ENCODE assay signal across 17 cellular contexts in the genomic region with DNA sequence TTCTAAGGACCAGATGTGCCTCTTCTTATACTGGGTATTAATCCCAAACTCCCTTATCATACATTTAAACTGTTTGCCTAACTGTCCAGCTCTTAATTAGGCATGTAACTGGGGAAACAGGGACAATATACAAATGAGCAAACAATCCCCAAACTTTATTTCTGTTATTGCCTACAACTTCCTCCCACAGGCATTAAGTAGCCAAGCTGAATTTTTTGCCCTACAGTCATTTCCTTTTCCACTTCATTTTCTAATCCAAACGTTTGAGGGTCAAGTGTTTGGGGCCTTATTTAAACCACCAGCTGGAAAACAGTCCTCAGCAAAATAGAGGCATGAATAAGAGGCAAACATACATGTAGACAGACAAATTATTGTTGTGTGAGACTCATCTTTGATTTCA.
DNase-seq lines count a peak whose midpoint lies in the region; ATAC-seq and TF ChIP-seq lines count a peak whose summit lies in the region.
"Had no signal": no experiment of that assay in that cellular context is flagged by ENCODE, and none has a peak within 500 bp of the region (broad histone marks: within the 10 kb centered on the region; RNA-seq: fewer than 3 reads in every experiment).

No MANE protein-coding gene starts in this region.

- intact Hi-C loops in left ventricle myocardium inferior (cut with micrococcal nuclease), result no loop called here
- intact Hi-C loops in left ventricle myocardium superior (cut with micrococcal nuclease), result no loop called here
- intact Hi-C loops in sigmoid colon (cut with DNase I), result no loop called here

- TF ChIP-seq POLR2A in sigmoid colon (IDR thresholded peaks at IDR 0.05), result no peak

- H3K4me3 ChIP-seq in left ventricle myocardium inferior (no peak overlapping the region), adipocyte (ENCODE audit: low read length) (no peak overlapping the region), sigmoid colon (no peak overlapping the region), BE2C (ENCODE audit: low read depth, low read length) (no peak overlapping the region)
- H3K4me3 ChIP-seq: neural progenitor cell, PC-9 had no signal

- H3K27ac ChIP-seq in left ventricle myocardium inferior (replicated peaks) (peak overlapping the region; percentile 1), sigmoid colon (peak overlapping the region in 1 of 4 donors; percentile 14)
- H3K27ac ChIP-seq: neural progenitor cell, PC-9 had no signal

- no peak overlapping the region for H3K9ac ChIP-seq in adipocyte (ENCODE audit: low read length)
- H3K9ac ChIP-seq: neural progenitor cell had no signal

- H3K9me3 ChIP-seq in left ventricle myocardium inferior (replicated peaks), result no peaks in the 10 kb centered on the region
- H3K9me3 ChIP-seq in adipocyte (ENCODE audit: control insufficient read depth, low read length), result no peaks in the 10 kb centered on the region
- no peaks in the 10 kb centered on the region for H3K9me3 ChIP-seq in sigmoid colon
- no peaks in the 10 kb centered on the region for H3K9me3 ChIP-seq in BE2C

- peaks cover 16% of the 10 kb centered on the region for H3K27me3 ChIP-seq in left ventricle myocardium inferior (ENCODE audit: low read depth)
- H3K27me3 ChIP-seq in adipocyte (replicated peaks; ENCODE audit: control insufficient read depth, insufficient read depth, low read length), result peaks cover 12% of the 10 kb centered on the region
- peaks cover 0 to 3% (median 0%) of the 10 kb centered on the region in 3 donors for H3K27me3 ChIP-seq in sigmoid colon
- peaks cover 6% of the 10 kb centered on the region; the same call in 1 of the 2 replicates for H3K27me3 ChIP-seq in BE2C
- H3K27me3 ChIP-seq: neural progenitor cell had no signal

- no peak for DNase-seq in left ventricle myocardium inferior
- no peak for DNase-seq in left ventricle myocardium superior
- DNase-seq in adipocyte (ENCODE audit: low read depth), result peak; percentile 8
- DNase-seq in hepatic stellate cell (ENCODE audit: low spot score), result peak; percentile 66
- DNase-seq in sigmoid colon, result no peak
- DNase-seq in BE2C, result no peak
- no peak for DNase-seq in activated gamma-delta T cell treated with Interleukin-2 at 50 U/mL for 16 hours
- DNase-seq: ACHN; activated CD8-positive, alpha-beta memory T cell treated with anti-CD3 and anti-CD28 coated beads, Interleukin-2, amount 10 ng/mL, durations not matched to agents 7 days and 5 days; activated naive CD4-positive, alpha-beta T cell treated with anti-CD3 and anti-CD28 coated beads, Interleukin-2, amount 50 U/mL, for 16 hours; central memory CD4-positive, alpha-beta T cell; DMS153; NCI-H1092 treated with DMSO at 0.1 percent for 48 hours; NCI-H2227 treated with DMSO at 0.1 percent for 48 hours; PC-9 had no signal

- H3K36me3 ChIP-seq in left ventricle myocardium inferior (no peaks in the 10 kb centered on the region), adipocyte (ENCODE audit: control insufficient read depth, insufficient read depth, low read length, severe bottlenecking) (no peaks in the 10 kb centered on the region), sigmoid colon (no peaks in the 10 kb centered on the region), BE2C (no peaks in the 10 kb centered on the region)
- H3K36me3 ChIP-seq: neural progenitor cell had no signal

- H3K4me1 ChIP-seq in left ventricle myocardium inferior (peaks cover 17% of the 10 kb centered on the region), adipocyte (ENCODE audit: control insufficient read depth, insufficient read depth, low read length) (peaks cover 28% of the 10 kb centered on the region), sigmoid colon (peaks cover 0 to 8% (median 0%) of the 10 kb centered on the region in 4 donors), BE2C (no peaks in the 10 kb centered on the region)

- 4 to 5% methylated on average over 1 of the region's 1 CpG for WGBS in sigmoid colon, 2 donors

- TF ChIP-seq CTCF in left ventricle myocardium inferior (IDR thresholded peaks at IDR 0.05; ENCODE audit: borderline replicate concordance) (no peak), sigmoid colon (IDR thresholded peaks at IDR 0.05) (no peak), BE2C (IDR thresholded peaks at IDR 0.05; ENCODE audit: low read depth, low read length) (no peak)

- TF ChIP-seq EP300 in sigmoid colon (IDR thresholded peaks at IDR 0.05), result no peak

- ATAC-seq in left ventricle myocardium superior, result no peak
- no peak for ATAC-seq in GM18907 (IDR thresholded peaks at IDR 0.05; ENCODE audit: unreplicated experiment)
- ATAC-seq: activated CD8-positive, alpha-beta memory T cell treated with anti-CD3 and anti-CD28 coated beads, Interleukin-2, amount 10 ng/mL, durations not matched to agents 7 days and 5 days had no signal

Comparison
In these comparisons a context has a peak if more than half of its experiments do, and no peak if none do; other contexts are left out.
1. DNase-seq: peak in adipocyte (single experiment) and hepatic stellate cell (single experiment); none in left ventricle myocardium inferior (single experiment), left ventricle myocardium superior (single experiment), sigmoid colon (single experiment), BE2C (single experiment) and activated gamma-delta T cell treated with Interleukin-2 at 50 U/mL for 16 hours (single experiment).